In genomic region chr5:80141147-80141671, GRCh38 we compare ENCODE assay signal across 8 cellular contexts.
DNase-seq lines count a peak whose midpoint lies in the region; FAIRE-seq and TF ChIP-seq lines count a peak whose summit lies in the region.

No MANE protein-coding gene starts in this region.

- no peaks in the 10 kb centered on the region for H3K27me3 ChIP-seq in testis

- H3K36me3 ChIP-seq in testis (ENCODE audit: low read depth, missing control alignments), result no peaks in the 10 kb centered on the region

- H3K4me3 ChIP-seq in cardiac fibroblast (replicated peaks in 1 of 2; ENCODE audit: low read depth in 2 of 2, low read length in 2 of 2) (no peak overlapping the region), testis (no peak overlapping the region)

- peaks cover 57% of the 10 kb centered on the region for H3K4me1 Mint-ChIP-seq in T-helper 2 cell treated with Interferon-gamma antibody and Interleukin-4, amounts not matched to agents 5 μg/mL and 100 μg/mL, for 36 hours (ENCODE audit: low read depth)

- H3K9me3 ChIP-seq in testis, result no peaks in the 10 kb centered on the region

- DNase-seq in T-helper 2 cell treated with Interferon-gamma antibody and Interleukin-4, amounts not matched to agents 5 μg/mL and 100 μg/mL, for 36 hours (ENCODE audit: low spot score), result no peak
- DNase-seq in T-helper 2 cell, result no peak
- DNase-seq in cardiac fibroblast (ENCODE audit: low read depth in 2 of 2), result peak; percentile 48 to 74
- peak; percentile 92 for DNase-seq in left kidney (ENCODE audit: low read depth, low spot score)
- DNase-seq in testis, result peak; percentile 93
- no peak for DNase-seq in GM12891 (ENCODE audit: insufficient read length, low spot score)
- DNase-seq in GM19239 (ENCODE audit: insufficient read length, low spot score), result no peak
- no peak for DNase-seq in stimulated activated CD4-positive, alpha-beta T cell treated with anti-CD3 and anti-CD28 coated beads, Interleukin-4, amount 100 ng/mL, for 1 hour

- peaks cover 74% of the 10 kb centered on the region for H3K36me3 Mint-ChIP-seq in T-helper 2 cell treated with Interferon-gamma antibody and Interleukin-4, amounts not matched to agents 5 μg/mL and 100 μg/mL, for 36 hours (ENCODE audit: low read depth)

- H3K27ac Mint-ChIP-seq in T-helper 2 cell treated with Interferon-gamma antibody and Interleukin-4, amounts not matched to agents 5 μg/mL and 100 μg/mL, for 36 hours, result peak overlapping the region; percentile 90

- WGBS in testis, 2 donors, result 16 to 26% methylated on average over 13 of the region's 13 CpGs

- TF ChIP-seq POLR2A in testis (IDR thresholded peaks at IDR 0.05), result no peak
- TF ChIP-seq POLR2A in GM12891 (IDR thresholded peaks at IDR 0.05; ENCODE audit: low read depth, low read length), result no peak

- H3K27ac ChIP-seq in testis, result peak overlapping the region; percentile 71 to 88

- H3K27me3 Mint-ChIP-seq in T-helper 2 cell treated with Interferon-gamma antibody and Interleukin-4, amounts not matched to agents 5 μg/mL and 100 μg/mL, for 36 hours (ENCODE audit: low read depth), result no peaks in the 10 kb centered on the region

- intact Hi-C loops in testis (cut with DNase I; ENCODE audit: low total_unique reads), result no loop called here

- peaks cover 39% of the 10 kb centered on the region for H3K4me1 ChIP-seq in testis

- no peaks in the 10 kb centered on the region for H3K9me3 Mint-ChIP-seq in T-helper 2 cell treated with Interferon-gamma antibody and Interleukin-4, amounts not matched to agents 5 μg/mL and 100 μg/mL, for 36 hours

- no peak for TF ChIP-seq CTCF in cardiac fibroblast (IDR thresholded peaks at IDR 0.05; ENCODE audit: low read depth, low read length)
- TF ChIP-seq CTCF in testis (IDR thresholded peaks at IDR 0.05), result no peak

- FAIRE-seq in GM12891 (lab: Jason Lieb, UNC) (no peak), GM19239 (lab: Jason Lieb, UNC) (no peak)

- no peak overlapping the region for H3K4me3 Mint-ChIP-seq in T-helper 2 cell treated with Interferon-gamma antibody and Interleukin-4, amounts not matched to agents 5 μg/mL and 100 μg/mL, for 36 hours

TF ChIP-seq in GM12891, 5 proteins besides CTCF, POLR2A, EP300 and RAD21:
- no peak for TF ChIP-seq PAX5 (IDR thresholded peaks at IDR 0.05; ENCODE audit: insufficient read depth, low read length, severe bottlenecking)

Comparison
In these comparisons a context has a peak if more than half of its experiments do, and no peak if none do; other contexts are left out.
1. DNase-seq: peak in cardiac fibroblast (2 of 2), left kidney (single experiment) and testis (single experiment); none in T-helper 2 cell treated with Interferon-gamma antibody and Interleukin-4, amounts not matched to agents 5 μg/mL and 100 μg/mL, for 36 hours (single experiment), T-helper 2 cell (0 of 5), GM12891 (single experiment), GM19239 (single experiment) and stimulated activated CD4-positive, alpha-beta T cell treated with anti-CD3 and anti-CD28 coated beads, Interleukin-4, amount 100 ng/mL, for 1 hour (single experiment).